8 cellular contexts compared by ENCODE assay signal in genomic region chr10:57169597-57169996, GRCh38.
"Had no signal": no experiment of that assay in that cellular context is flagged by ENCODE, and none has a peak within 500 bp of the region (broad histone marks: within the 10 kb centered on the region; RNA-seq: fewer than 3 reads in every experiment).

No MANE protein-coding gene starts in this region.

- DNase-seq: GM23248, GOT3, H7, HFFc6 had no signal

- H3K36me3 ChIP-seq: HAP-1 had no signal

- FAIRE-seq: HepG2 had no signal

- ATAC-seq: HCT116, HepG2 had no signal

- H3K9me3 ChIP-seq: HAP-1 had no signal

- H3K4me3 ChIP-seq: GM23248, HAP-1 had no signal

- H3K27ac ChIP-seq: GM23248, HL-60 had no signal
